ENCODE assay signal across 23 cellular contexts in genomic region chr4:80498725-80499124, GRCh38.
"Had no signal": no experiment of that assay in that cellular context is flagged by ENCODE, and none has a peak within 500 bp of the region (broad histone marks: within the 10 kb centered on the region; RNA-seq: fewer than 3 reads in every experiment).

No MANE protein-coding gene starts in this region.

- H3K9ac ChIP-seq: SK-N-SH had no signal

- DNase-seq: KBM-7, NCI-H1092, NCI-H1105 treated with DMSO at 0.1 percent for 48 hours, NCI-H1417 treated with DMSO at 0.1 percent for 48 hours, NCI-H146, NCI-H1694 treated with DMSO at 0.1 percent for 48 hours, NCI-H1930, NCI-H2081, NCI-H2171, NCI-H226, NCI-H446, NCI-H510A, NCI-H524 treated with DMSO at 0.1 percent for 48 hours, NCI-H69, NCI-H774, SHP77, SK-N-SH, SW 1271, T-helper 1 cell had no signal

- H3K4me3 Mint-ChIP-seq: IgD-negative memory B cell had no signal

- FAIRE-seq: HTR-8/SVneo had no signal

- H3K27ac ChIP-seq: HL-60, RWPE1 had no signal

- H3K27me3 Mint-ChIP-seq: IgD-negative memory B cell had no signal

- H3K27ac Mint-ChIP-seq: IgD-negative memory B cell had no signal

- H3K4me2 ChIP-seq: SK-N-SH had no signal
